Comparison of ENCODE assay signal across 8 cellular contexts in genomic region chr18:46915800-46916550, GRCh38. TPM values are rescaled to one million over a fixed set of nuclear protein-coding genes. Genes with fewer than 3 reads are reported as not detected.
DNase-seq lines count a peak whose midpoint lies in the region; ATAC-seq and TF ChIP-seq lines count a peak whose summit lies in the region.

No MANE protein-coding gene starts in this region.

- H3K4me3 ChIP-seq in CD4-positive, CD25-positive, alpha-beta regulatory T cell (ENCODE audit: low read depth, low read length) = peak overlapping the region; percentile 97
- no peak overlapping the region for H3K4me3 ChIP-seq in KMS-11 (IDR thresholded peaks at IDR 0.05; ENCODE audit: insufficient read depth, low read depth, low read length)

- H3K9ac ChIP-seq in KMS-11 = peak overlapping the region; percentile 93; the same call in 1 of the 2 replicates

- peaks cover 0 to 2% (median 0%) of the 10 kb centered on the region in 7 donors for H3K9me3 Mint-ChIP-seq in CD4-positive, CD25-positive, alpha-beta regulatory T cell
- H3K9me3 Mint-ChIP-seq in chondrocyte (ENCODE audit: low read depth) = no peaks in the 10 kb centered on the region
- no peaks in the 10 kb centered on the region for H3K9me3 Mint-ChIP-seq in natural killer cell treated with Interleukin-12 subunit alpha and Interleukin-12 subunit beta and Interleukin-15 and Interleukin-18, amount 100 ng/mL, for 72 hours

- no peaks in the 10 kb centered on the region for H3K36me3 ChIP-seq in CD4-positive, CD25-positive, alpha-beta regulatory T cell (ENCODE audit: control insufficient read depth, insufficient read depth, low read length)
- H3K36me3 ChIP-seq in KMS-11 (ENCODE audit: insufficient read depth) = no peaks in the 10 kb centered on the region

- H3K4me1 Mint-ChIP-seq in CD4-positive, CD25-positive, alpha-beta regulatory T cell = peaks cover 8 to 49% (median 38%) of the 10 kb centered on the region in 4 donors
- peaks cover 29% of the 10 kb centered on the region for H3K4me1 Mint-ChIP-seq in chondrocyte (ENCODE audit: low read depth)
- peaks cover 36 to 39% of the 10 kb centered on the region in 2 donors for H3K4me1 Mint-ChIP-seq in natural killer cell treated with Interleukin-12 subunit alpha and Interleukin-12 subunit beta and Interleukin-15 and Interleukin-18, amount 100 ng/mL, for 72 hours (ENCODE audit: low read depth in 2 of 2)

- peaks cover 59% of the 10 kb centered on the region for H3K79me2 ChIP-seq in KMS-11 (ENCODE audit: insufficient read depth, low read depth)

- H3K36me3 Mint-ChIP-seq in CD4-positive, CD25-positive, alpha-beta regulatory T cell = no peaks in the 10 kb centered on the region
- no peaks in the 10 kb centered on the region for H3K36me3 Mint-ChIP-seq in chondrocyte (ENCODE audit: low read depth)
- H3K36me3 Mint-ChIP-seq in natural killer cell treated with Interleukin-12 subunit alpha and Interleukin-12 subunit beta and Interleukin-15 and Interleukin-18, amount 100 ng/mL, for 72 hours = no peaks in the 10 kb centered on the region

- H4K20me1 ChIP-seq in KMS-11 (ENCODE audit: insufficient read depth) = no peaks in the 10 kb centered on the region

- H3K4me3 Mint-ChIP-seq in CD4-positive, CD25-positive, alpha-beta regulatory T cell = peak overlapping the region; percentile 93 to 98 (median 96)
- peak overlapping the region; percentile 82 for H3K4me3 Mint-ChIP-seq in chondrocyte (ENCODE audit: unreplicated experiment)
- H3K4me3 Mint-ChIP-seq in natural killer cell treated with Interleukin-12 subunit alpha and Interleukin-12 subunit beta and Interleukin-15 and Interleukin-18, amount 100 ng/mL, for 72 hours = peak overlapping the region; percentile 90

- ATAC-seq in CD4-positive, CD25-positive, alpha-beta regulatory T cell (ENCODE audit: low read depth in 2 of 2) = no peak
- no peak for ATAC-seq in natural killer cell treated with Interleukin-12 subunit alpha and Interleukin-12 subunit beta and Interleukin-15 and Interleukin-18, amount 100 ng/mL, for 72 hours
- ATAC-seq in HG03045 (IDR thresholded peaks at IDR 0.05; ENCODE audit: unreplicated experiment) = no peak
- no peak for ATAC-seq in GM18519 (IDR thresholded peaks at IDR 0.05; ENCODE audit: low FRiP score, unreplicated experiment)

- no peak overlapping the region for H3K27ac ChIP-seq in CD4-positive, CD25-positive, alpha-beta regulatory T cell (ENCODE audit: insufficient read depth, low read length, poor library complexity, severe bottlenecking)
- peak overlapping the region; percentile 82 for H3K27ac ChIP-seq in KMS-11

- H3K4me1 ChIP-seq in CD4-positive, CD25-positive, alpha-beta regulatory T cell (ENCODE audit: control insufficient read depth, insufficient read depth, low read length, poor library complexity, severe bottlenecking) = peaks cover 17% of the 10 kb centered on the region
- H3K4me1 ChIP-seq in KMS-11 (ENCODE audit: low read depth, poor library complexity, severe bottlenecking) = peaks cover 26% of the 10 kb centered on the region

- H3K27me3 Mint-ChIP-seq in CD4-positive, CD25-positive, alpha-beta regulatory T cell = no peaks in the 10 kb centered on the region
- H3K27me3 Mint-ChIP-seq in chondrocyte (ENCODE audit: low read depth) = no peaks in the 10 kb centered on the region
- H3K27me3 Mint-ChIP-seq in natural killer cell treated with Interleukin-12 subunit alpha and Interleukin-12 subunit beta and Interleukin-15 and Interleukin-18, amount 100 ng/mL, for 72 hours = no peaks in the 10 kb centered on the region

- H3K9me3 ChIP-seq in CD4-positive, CD25-positive, alpha-beta regulatory T cell (ENCODE audit: control insufficient read depth in 2 of 2, low read length in 2 of 2) = no peaks in the 10 kb centered on the region

- H3K4me2 ChIP-seq in KMS-11 = peak overlapping the region; percentile 81

- H3K27ac Mint-ChIP-seq in CD4-positive, CD25-positive, alpha-beta regulatory T cell = peak overlapping the region; percentile 91 to 92 (median 92)
- H3K27ac Mint-ChIP-seq in chondrocyte (ENCODE audit: unreplicated experiment) = peak overlapping the region; percentile 78
- H3K27ac Mint-ChIP-seq in natural killer cell treated with Interleukin-12 subunit alpha and Interleukin-12 subunit beta and Interleukin-15 and Interleukin-18, amount 100 ng/mL, for 72 hours = peak overlapping the region; percentile 64 to 81

- TF ChIP-seq CTCF in KMS-11 (conservative IDR thresholded peaks at IDR 0.05; ENCODE audit: low read depth, low read length) (no peak), chondrocyte (IDR thresholded peaks at IDR 0.05) (no peak)

- no peaks in the 10 kb centered on the region for H3K27me3 ChIP-seq in CD4-positive, CD25-positive, alpha-beta regulatory T cell (ENCODE audit: control insufficient read depth, insufficient read depth, low read length)
- H3K27me3 ChIP-seq in KMS-11 (ENCODE audit: insufficient read depth, low read depth) = no peaks in the 10 kb centered on the region

- H2AFZ ChIP-seq in KMS-11 (ENCODE audit: low read depth) = peak overlapping the region; percentile 27

- in situ Hi-C loops in ACHN (cut with HindIII; ENCODE audit: low pct_ligation_motif_present, low pct_unique_long_range_greater_than_20kb, low sequenced_read_pairs) = no loop called here

- DNase-seq in CD4-positive, CD25-positive, alpha-beta regulatory T cell = no peak
- no peak for DNase-seq in chondrocyte (ENCODE audit: low spot score)
- no peak for DNase-seq in natural killer cell treated with Interleukin-12 subunit alpha and Interleukin-12 subunit beta and Interleukin-15 and Interleukin-18, amount 100 ng/mL, for 72 hours (ENCODE audit: low spot score)
- no peak for DNase-seq in ACHN
- no peak for DNase-seq in dedifferentiated amniotic fluid mesenchymal stem cell (ENCODE audit: extremely low spot score)

RNA-seq across cellular contexts. Expression of gene PIAS2, which starts 1.3 kb away (rescaled TPM):
- 33.6 TPM for total RNA-seq in CD4-positive, CD25-positive, alpha-beta regulatory T cell
- polyA plus RNA-seq in CD4-positive, CD25-positive, alpha-beta regulatory T cell = 10 to 100 TPM; 13.2 to 21.3 (median 18.3) TPM
- total RNA-seq in chondrocyte = 35.9 to 43.6 TPM (median 36.2 TPM) in 3 replicates
- 10 to 100 TPM; 19.2 to 36.5 TPM for total RNA-seq in natural killer cell treated with Interleukin-12 subunit alpha and Interleukin-12 subunit beta and Interleukin-15 and Interleukin-18, amount 100 ng/mL, for 72 hours

RNA-seq across cellular contexts. Expression of gene KATNAL2, which starts 1.4 kb away (rescaled TPM):
- not detected for total RNA-seq in CD4-positive, CD25-positive, alpha-beta regulatory T cell
- polyA plus RNA-seq in CD4-positive, CD25-positive, alpha-beta regulatory T cell = under 1 TPM in 1 of 4 donors, not detected in 3; 0.51 TPM
- total RNA-seq in chondrocyte = 5.8 to 9.3 TPM (median 7.4 TPM) in 3 replicates
- under 1 TPM; 0.31 to 0.95 TPM for total RNA-seq in natural killer cell treated with Interleukin-12 subunit alpha and Interleukin-12 subunit beta and Interleukin-15 and Interleukin-18, amount 100 ng/mL, for 72 hours
